In genomic region chr4:5366421-5366820, GRCh38 we compare ENCODE assay signal across 18 cellular contexts.
DNase-seq lines count a peak whose midpoint lies in the region; ATAC-seq and TF ChIP-seq lines count a peak whose summit lies in the region.
"Had no signal": no experiment of that assay in that cellular context is flagged by ENCODE, and none has a peak within 500 bp of the region (broad histone marks: within the 10 kb centered on the region; RNA-seq: fewer than 3 reads in every experiment).

No MANE protein-coding gene starts in this region.

- WGBS in right cardiac atrium, result 80% methylated on average over 6 of the region's 6 CpGs

- H3K9me3 ChIP-seq in right cardiac atrium (ENCODE audit: control insufficient read depth, low read length), result no peaks in the 10 kb centered on the region
- H3K9me3 ChIP-seq: BLaER1 treated with 17β-estradiol and CSF1 and Interleukin-3, amounts not matched to agents 10 nM and 100 nM; upper lobe of right lung had no signal

- POLR2A ChIA-PET in BJ (lab: Charles Lee), result no interaction called here

- in situ Hi-C loops in brain microvascular endothelial cell (cut with HindIII; ENCODE audit: low pct_ligation_motif_present, low sequenced_read_pairs), result no loop called here

- H3K4me3 ChIP-seq in BJ (ENCODE audit: low read depth, low read length), result no peak overlapping the region
- H3K4me3 ChIP-seq in brain microvascular endothelial cell (ENCODE audit: low read depth, low read length), result no peak overlapping the region
- no peak overlapping the region for H3K4me3 ChIP-seq in right cardiac atrium (ENCODE audit: low read length)
- H3K4me3 ChIP-seq: BLaER1 treated with 17β-estradiol and CSF1 and Interleukin-3, amounts not matched to agents 10 nM and 100 nM; skin epidermis; upper lobe of right lung had no signal

- CTCF ChIA-PET in BJ (lab: Yijun Ruan, JAX), result no interaction called here

- H3K27ac ChIP-seq in brain microvascular endothelial cell (peak overlapping the region; percentile 91), right cardiac atrium (ENCODE audit: low read length) (no peak overlapping the region)
- H3K27ac ChIP-seq: BLaER1 treated with 17β-estradiol and CSF1 and Interleukin-3, amounts not matched to agents 10 nM and 100 nM; upper lobe of right lung had no signal

- peak; percentile 61 for DNase-seq in BJ (ENCODE audit: low read depth)
- peak; percentile 29 for DNase-seq in HT1080 (ENCODE audit: low read depth)
- peak; percentile 43 for DNase-seq in brain microvascular endothelial cell
- peak; percentile 87 to 92 for DNase-seq in lung microvascular endothelial cell (ENCODE audit: low read depth in 2 of 2)
- DNase-seq in D341Med (ENCODE audit: low spot score), result no peak
- DNase-seq in NCI-H526 (lab: John Stamatoyannopoulos, UW), result no peak
- no peak for DNase-seq in right cardiac atrium
- DNase-seq: activated naive CD4-positive, alpha-beta T cell treated with anti-CD3 and anti-CD28 coated beads, Interleukin-2, amount 50 U/mL, for 16 hours; Kasumi-1; NCI-H1694 treated with DMSO at 0.1 percent for 48 hours; NCI-H524; occipital lobe; stimulated activated naive CD4-positive, alpha-beta T cell treated with Interleukin-2 at 50 U/mL for 16 hours; upper lobe of right lung had no signal

- H3K36me3 ChIP-seq in BJ (ENCODE audit: control insufficient read depth, insufficient read depth, low read length) (no peaks in the 10 kb centered on the region), brain microvascular endothelial cell (replicated peaks) (no peaks in the 10 kb centered on the region)
- H3K36me3 ChIP-seq: BLaER1 treated with 17β-estradiol and CSF1 and Interleukin-3, amounts not matched to agents 10 nM and 100 nM; upper lobe of right lung had no signal

- intact Hi-C loops in right cardiac atrium (cut with DNase I), result no loop called here

- H3K4me1 ChIP-seq in right cardiac atrium (ENCODE audit: control insufficient read depth, insufficient read depth, low read length), result no peaks in the 10 kb centered on the region
- H3K4me1 ChIP-seq: BLaER1 treated with 17β-estradiol and CSF1 and Interleukin-3, amounts not matched to agents 10 nM and 100 nM; upper lobe of right lung had no signal

- ATAC-seq in right cardiac atrium, result no peak
- no peak for ATAC-seq in esophagus mucosa
- ATAC-seq: activated CD4-positive, CD25-positive, alpha-beta regulatory T cell treated with anti-CD3 and anti-CD28 coated beads, Interleukin-2, amount 50 U/mL, for 24 hours had no signal

- H3K27me3 ChIP-seq in BJ (ENCODE audit: control insufficient read depth, insufficient read depth, low read length), result no peaks in the 10 kb centered on the region
- no peaks in the 10 kb centered on the region for H3K27me3 ChIP-seq in brain microvascular endothelial cell (replicated peaks)
- no peaks in the 10 kb centered on the region for H3K27me3 ChIP-seq in right cardiac atrium (ENCODE audit: control insufficient read depth, insufficient read depth)
- H3K27me3 ChIP-seq: BLaER1 treated with 17β-estradiol and CSF1 and Interleukin-3, amounts not matched to agents 10 nM and 100 nM; upper lobe of right lung had no signal

- TF ChIP-seq CTCF in BJ (IDR thresholded peaks at IDR 0.05; ENCODE audit: insufficient read depth, low read depth, low read length) (no peak), brain microvascular endothelial cell (IDR thresholded peaks at IDR 0.05; ENCODE audit: low read depth, low read length, missing control alignments) (no peak)

Comparison
In these comparisons a context has a peak if more than half of its experiments do, and no peak if none do; other contexts are left out.
1. DNase-seq: peak in BJ (single experiment), HT1080 (single experiment), brain microvascular endothelial cell (single experiment) and lung microvascular endothelial cell (2 of 2); none in D341Med (single experiment), NCI-H526 (0 of 2) and right cardiac atrium (0 of 3).